Comparison of ENCODE assay signal across 22 cellular contexts in genomic region chr12:124666722-124667259, GRCh38.
"Had no signal": no experiment of that assay in that cellular context is flagged by ENCODE, and none has a peak within 500 bp of the region (broad histone marks: within the 10 kb centered on the region; RNA-seq: fewer than 3 reads in every experiment).

No MANE protein-coding gene starts in this region.

- H3K4me2 ChIP-seq: hepatocyte, neural progenitor cell had no signal

- H3K27me3 ChIP-seq: foreskin keratinocyte, hepatocyte, neural progenitor cell, ovary, stomach, vagina had no signal

- H3K4me3 Mint-ChIP-seq: endodermal cell; memory B cell; natural killer cell treated with Interleukin-12 subunit alpha and Interleukin-12 subunit beta and Interleukin-15 and Interleukin-18, amount 100 ng/mL, for 72 hours; neural progenitor cell had no signal

- H3K36me3 ChIP-seq: neural progenitor cell, ovary, stomach, thoracic aorta, vagina had no signal

- H2AFZ ChIP-seq: hepatocyte, neural progenitor cell had no signal

- H3K4me3 ChIP-seq: coronary artery, hepatocyte, neural progenitor cell, ovary, skin epidermis, stomach, thoracic aorta, vagina had no signal

- H3K27ac ChIP-seq: foreskin keratinocyte, hepatocyte, neural progenitor cell, ovary, skin epidermis, vagina had no signal

- DNase-seq: effector CD4-positive, alpha-beta T cell; endodermal cell; erythroblast; foreskin keratinocyte; head of caudate nucleus; midbrain; nucleus accumbens; ovary; stimulated activated CD4-positive, alpha-beta T cell treated with anti-CD3 and anti-CD28 coated beads, Interleukin-12 subunit alpha, Interleukin-12 subunit beta, amount 100 ng/mL, for 4 hours; stimulated activated naive CD4-positive, alpha-beta T cell; stomach; substantia nigra had no signal

- H3K36me3 Mint-ChIP-seq: natural killer cell treated with Interleukin-12 subunit alpha and Interleukin-12 subunit beta and Interleukin-15 and Interleukin-18, amount 100 ng/mL, for 72 hours; neural progenitor cell had no signal

- H3K4me1 Mint-ChIP-seq: endodermal cell had no signal

- H3K79me2 ChIP-seq: hepatocyte had no signal

- H3K9ac ChIP-seq: neural progenitor cell had no signal

- H3K9me3 ChIP-seq: ovary, vagina had no signal

- H3K27me3 Mint-ChIP-seq: type B pancreatic cell had no signal

- ATAC-seq: natural killer cell treated with Interleukin-12 subunit alpha and Interleukin-12 subunit beta and Interleukin-15 and Interleukin-18, amount 100 ng/mL, for 72 hours; sciatic nerve had no signal

- H3K4me1 ChIP-seq: vagina had no signal
